In genomic region chr14:103535081-103535890, GRCh38 we compare ENCODE assay signal across 1 cellular context.
TF ChIP-seq lines count a peak whose summit lies in the region.

No MANE protein-coding gene starts in this region.

TF ChIP-seq in K562, 482 proteins besides CTCF, POLR2A, EP300 and RAD21:
- TF ChIP-seq, protein P1, sequence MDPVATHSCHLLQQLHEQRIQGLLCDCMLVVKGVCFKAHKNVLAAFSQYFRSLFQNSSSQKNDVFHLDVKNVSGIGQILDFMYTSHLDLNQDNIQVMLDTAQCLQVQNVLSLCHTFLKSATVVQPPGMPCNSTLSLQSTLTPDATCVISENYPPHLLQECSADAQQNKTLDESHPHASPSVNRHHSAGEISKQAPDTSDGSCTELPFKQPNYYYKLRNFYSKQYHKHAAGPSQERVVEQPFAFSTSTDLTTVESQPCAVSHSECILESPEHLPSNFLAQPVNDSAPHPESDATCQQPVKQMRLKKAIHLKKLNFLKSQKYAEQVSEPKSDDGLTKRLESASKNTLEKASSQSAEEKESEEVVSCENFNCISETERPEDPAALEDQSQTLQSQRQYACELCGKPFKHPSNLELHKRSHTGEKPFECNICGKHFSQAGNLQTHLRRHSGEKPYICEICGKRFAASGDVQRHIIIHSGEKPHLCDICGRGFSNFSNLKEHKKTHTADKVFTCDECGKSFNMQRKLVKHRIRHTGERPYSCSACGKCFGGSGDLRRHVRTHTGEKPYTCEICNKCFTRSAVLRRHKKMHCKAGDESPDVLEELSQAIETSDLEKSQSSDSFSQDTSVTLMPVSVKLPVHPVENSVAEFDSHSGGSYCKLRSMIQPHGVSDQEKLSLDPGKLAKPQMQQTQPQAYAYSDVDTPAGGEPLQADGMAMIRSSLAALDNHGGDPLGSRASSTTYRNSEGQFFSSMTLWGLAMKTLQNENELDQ (CRISPR knock-in tag; IDR thresholded peaks at IDR 0.05; ENCODE audit: borderline replicate concordance): no peak
- no peak for TF ChIP-seq KDM5B (IDR thresholded peaks at IDR 0.05; ENCODE audit: insufficient replicate concordance, low read depth, low read length)
- no peak for TF ChIP-seq SMC3 (conservative IDR thresholded peaks at IDR 0.05; ENCODE audit: insufficient read depth, low read depth, low read length)
- no peak for TF ChIP-seq MAFG (tag; conservative IDR thresholded peaks at IDR 0.05)
- TF ChIP-seq ARID2 (IDR thresholded peaks at IDR 0.05): no peak
- TF ChIP-seq, protein P2, sequence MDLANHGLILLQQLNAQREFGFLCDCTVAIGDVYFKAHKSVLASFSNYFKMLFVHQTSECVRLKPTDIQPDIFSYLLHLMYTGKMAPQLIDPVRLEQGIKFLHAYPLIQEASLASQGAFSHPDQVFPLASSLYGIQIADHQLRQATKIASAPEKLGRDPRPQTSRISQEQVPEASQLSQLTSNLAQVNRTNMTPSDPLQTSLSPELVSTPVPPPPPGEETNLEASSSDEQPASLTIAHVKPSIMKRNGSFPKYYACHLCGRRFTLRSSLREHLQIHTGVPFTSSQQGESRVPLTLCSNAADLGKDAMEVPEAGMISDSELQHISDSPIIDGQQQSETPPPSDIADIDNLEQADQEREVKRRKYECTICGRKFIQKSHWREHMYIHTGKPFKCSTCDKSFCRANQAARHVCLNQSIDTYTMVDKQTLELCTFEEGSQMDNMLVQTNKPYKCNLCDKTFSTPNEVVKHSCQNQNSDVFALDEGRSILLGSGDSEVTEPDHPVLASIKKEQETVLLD (IDR thresholded peaks at IDR 0.05): no peak
- TF ChIP-seq, protein P3, sequence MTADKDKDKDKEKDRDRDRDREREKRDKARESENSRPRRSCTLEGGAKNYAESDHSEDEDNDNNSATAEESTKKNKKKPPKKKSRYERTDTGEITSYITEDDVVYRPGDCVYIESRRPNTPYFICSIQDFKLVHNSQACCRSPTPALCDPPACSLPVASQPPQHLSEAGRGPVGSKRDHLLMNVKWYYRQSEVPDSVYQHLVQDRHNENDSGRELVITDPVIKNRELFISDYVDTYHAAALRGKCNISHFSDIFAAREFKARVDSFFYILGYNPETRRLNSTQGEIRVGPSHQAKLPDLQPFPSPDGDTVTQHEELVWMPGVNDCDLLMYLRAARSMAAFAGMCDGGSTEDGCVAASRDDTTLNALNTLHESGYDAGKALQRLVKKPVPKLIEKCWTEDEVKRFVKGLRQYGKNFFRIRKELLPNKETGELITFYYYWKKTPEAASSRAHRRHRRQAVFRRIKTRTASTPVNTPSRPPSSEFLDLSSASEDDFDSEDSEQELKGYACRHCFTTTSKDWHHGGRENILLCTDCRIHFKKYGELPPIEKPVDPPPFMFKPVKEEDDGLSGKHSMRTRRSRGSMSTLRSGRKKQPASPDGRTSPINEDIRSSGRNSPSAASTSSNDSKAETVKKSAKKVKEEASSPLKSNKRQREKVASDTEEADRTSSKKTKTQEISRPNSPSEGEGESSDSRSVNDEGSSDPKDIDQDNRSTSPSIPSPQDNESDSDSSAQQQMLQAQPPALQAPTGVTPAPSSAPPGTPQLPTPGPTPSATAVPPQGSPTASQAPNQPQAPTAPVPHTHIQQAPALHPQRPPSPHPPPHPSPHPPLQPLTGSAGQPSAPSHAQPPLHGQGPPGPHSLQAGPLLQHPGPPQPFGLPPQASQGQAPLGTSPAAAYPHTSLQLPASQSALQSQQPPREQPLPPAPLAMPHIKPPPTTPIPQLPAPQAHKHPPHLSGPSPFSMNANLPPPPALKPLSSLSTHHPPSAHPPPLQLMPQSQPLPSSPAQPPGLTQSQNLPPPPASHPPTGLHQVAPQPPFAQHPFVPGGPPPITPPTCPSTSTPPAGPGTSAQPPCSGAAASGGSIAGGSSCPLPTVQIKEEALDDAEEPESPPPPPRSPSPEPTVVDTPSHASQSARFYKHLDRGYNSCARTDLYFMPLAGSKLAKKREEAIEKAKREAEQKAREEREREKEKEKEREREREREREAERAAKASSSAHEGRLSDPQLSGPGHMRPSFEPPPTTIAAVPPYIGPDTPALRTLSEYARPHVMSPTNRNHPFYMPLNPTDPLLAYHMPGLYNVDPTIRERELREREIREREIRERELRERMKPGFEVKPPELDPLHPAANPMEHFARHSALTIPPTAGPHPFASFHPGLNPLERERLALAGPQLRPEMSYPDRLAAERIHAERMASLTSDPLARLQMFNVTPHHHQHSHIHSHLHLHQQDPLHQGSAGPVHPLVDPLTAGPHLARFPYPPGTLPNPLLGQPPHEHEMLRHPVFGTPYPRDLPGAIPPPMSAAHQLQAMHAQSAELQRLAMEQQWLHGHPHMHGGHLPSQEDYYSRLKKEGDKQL (CRISPR knock-in tag; IDR thresholded peaks at IDR 0.05; ENCODE audit: borderline replicate concordance): no peak
- TF ChIP-seq TCF3 (CRISPR knock-in tag; IDR thresholded peaks at IDR 0.05): no peak
- no peak for TF ChIP-seq PURB (CRISPR knock-in tag; IDR thresholded peaks at IDR 0.05; ENCODE audit: low read depth)
- TF ChIP-seq NR4A1 (CRISPR knock-in tag; IDR thresholded peaks at IDR 0.05): no peak
- TF ChIP-seq NR4A1 (tag; IDR thresholded peaks at IDR 0.05): no peak
- TF ChIP-seq RFX7 (CRISPR knock-in tag; IDR thresholded peaks at IDR 0.05): no peak
- TF ChIP-seq SREBF1 (IDR thresholded peaks at IDR 0.05; ENCODE audit: borderline replicate concordance, low read depth, low read length): no peak
- no peak for TF ChIP-seq NFATC3 (IDR thresholded peaks at IDR 0.05)
- no peak for TF ChIP-seq ZNF695 (CRISPR knock-in tag; IDR thresholded peaks at IDR 0.05)
- TF ChIP-seq, protein P4, sequence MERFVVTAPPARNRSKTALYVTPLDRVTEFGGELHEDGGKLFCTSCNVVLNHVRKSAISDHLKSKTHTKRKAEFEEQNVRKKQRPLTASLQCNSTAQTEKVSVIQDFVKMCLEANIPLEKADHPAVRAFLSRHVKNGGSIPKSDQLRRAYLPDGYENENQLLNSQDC (CRISPR knock-in tag; IDR thresholded peaks at IDR 0.05): no peak
- TF ChIP-seq ZNF197 (CRISPR knock-in tag; IDR thresholded peaks at IDR 0.05; ENCODE audit: low read depth): no peak
- no peak for TF ChIP-seq SAP30 (IDR thresholded peaks at IDR 0.05; ENCODE audit: borderline replicate concordance, insufficient read depth, low read depth, low read length, poor library complexity, severe bottlenecking)
- no peak for TF ChIP-seq ZFPM2 (CRISPR knock-in tag; IDR thresholded peaks at IDR 0.05)
